ENCODE assay signal across 1 cellular context in the genomic region with DNA sequence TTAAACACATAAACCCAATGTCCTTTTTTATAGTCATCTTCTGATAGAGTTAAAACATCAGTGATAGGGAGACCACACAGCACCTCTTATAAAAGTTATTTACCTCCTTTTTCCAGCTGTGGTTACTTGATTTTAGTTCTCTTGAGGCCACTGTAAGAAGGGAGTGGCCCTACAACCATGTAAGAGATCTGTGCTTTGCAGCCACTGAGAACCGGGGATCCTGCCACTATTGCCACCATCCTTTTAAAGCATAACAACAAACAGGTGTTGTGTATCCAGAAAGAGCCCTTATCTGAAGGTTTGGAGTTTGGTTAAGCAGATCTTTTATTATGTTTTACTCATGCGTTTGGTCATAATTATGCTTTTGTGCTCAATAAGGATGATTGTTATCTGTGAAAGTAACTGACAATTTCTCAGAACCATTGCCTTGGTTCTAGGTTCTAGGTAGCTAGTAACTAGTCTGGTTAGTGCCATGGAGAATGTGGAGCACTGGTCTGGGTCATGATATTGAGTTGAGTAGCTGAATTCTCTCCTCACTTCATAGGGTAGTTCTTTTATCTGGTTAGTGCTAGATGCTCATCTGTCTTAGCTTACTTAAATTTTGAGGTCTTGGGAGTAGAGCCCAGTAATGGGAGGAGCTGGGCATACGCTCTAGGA.
A peak's percentile ranks its signal among the peaks of the same experiment; 100 is the strongest.
TF ChIP-seq lines count a peak whose summit lies in the region.

No MANE protein-coding gene starts in this region.

TF ChIP-seq in K562, 482 proteins besides CTCF, POLR2A, EP300 and RAD21:
- TF ChIP-seq, protein P1, sequence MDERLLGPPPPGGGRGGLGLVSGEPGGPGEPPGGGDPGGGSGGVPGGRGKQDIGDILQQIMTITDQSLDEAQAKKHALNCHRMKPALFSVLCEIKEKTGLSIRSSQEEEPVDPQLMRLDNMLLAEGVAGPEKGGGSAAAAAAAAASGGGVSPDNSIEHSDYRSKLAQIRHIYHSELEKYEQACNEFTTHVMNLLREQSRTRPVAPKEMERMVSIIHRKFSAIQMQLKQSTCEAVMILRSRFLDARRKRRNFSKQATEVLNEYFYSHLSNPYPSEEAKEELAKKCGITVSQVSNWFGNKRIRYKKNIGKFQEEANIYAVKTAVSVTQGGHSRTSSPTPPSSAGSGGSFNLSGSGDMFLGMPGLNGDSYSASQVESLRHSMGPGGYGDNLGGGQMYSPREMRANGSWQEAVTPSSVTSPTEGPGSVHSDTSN (CRISPR knock-in tag; IDR thresholded peaks at IDR 0.05; ENCODE audit: low read depth) = no peak
- TF ChIP-seq, protein P1 (tag; conservative IDR thresholded peaks at IDR 0.05; ENCODE audit: low read depth) = no peak
- TF ChIP-seq, protein P2, sequence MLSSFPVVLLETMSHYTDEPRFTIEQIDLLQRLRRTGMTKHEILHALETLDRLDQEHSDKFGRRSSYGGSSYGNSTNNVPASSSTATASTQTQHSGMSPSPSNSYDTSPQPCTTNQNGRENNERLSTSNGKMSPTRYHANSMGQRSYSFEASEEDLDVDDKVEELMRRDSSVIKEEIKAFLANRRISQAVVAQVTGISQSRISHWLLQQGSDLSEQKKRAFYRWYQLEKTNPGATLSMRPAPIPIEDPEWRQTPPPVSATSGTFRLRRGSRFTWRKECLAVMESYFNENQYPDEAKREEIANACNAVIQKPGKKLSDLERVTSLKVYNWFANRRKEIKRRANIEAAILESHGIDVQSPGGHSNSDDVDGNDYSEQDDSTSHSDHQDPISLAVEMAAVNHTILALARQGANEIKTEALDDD (IDR thresholded peaks at IDR 0.05) = peak; percentile 96
- TF ChIP-seq EHMT2 (IDR thresholded peaks at IDR 0.05) (no peak), CREM (IDR thresholded peaks at IDR 0.05; ENCODE audit: low read depth) (no peak), ZNF408 (CRISPR knock-in tag; IDR thresholded peaks at IDR 0.05; ENCODE audit: low read depth) (no peak), GATA2 (CRISPR knock-in tag; IDR thresholded peaks at IDR 0.05) (0 out of 2 replicates have a peak, but pooled peaks have one; percentile 11), CBX2 (IDR thresholded peaks at IDR 0.05; ENCODE audit: insufficient read depth, low read length, poor library complexity, severe bottlenecking) (no peak), FOS (IDR thresholded peaks at IDR 0.05; ENCODE audit: extremely low read depth, insufficient read length) (no peak)
- TF ChIP-seq, protein P3, sequence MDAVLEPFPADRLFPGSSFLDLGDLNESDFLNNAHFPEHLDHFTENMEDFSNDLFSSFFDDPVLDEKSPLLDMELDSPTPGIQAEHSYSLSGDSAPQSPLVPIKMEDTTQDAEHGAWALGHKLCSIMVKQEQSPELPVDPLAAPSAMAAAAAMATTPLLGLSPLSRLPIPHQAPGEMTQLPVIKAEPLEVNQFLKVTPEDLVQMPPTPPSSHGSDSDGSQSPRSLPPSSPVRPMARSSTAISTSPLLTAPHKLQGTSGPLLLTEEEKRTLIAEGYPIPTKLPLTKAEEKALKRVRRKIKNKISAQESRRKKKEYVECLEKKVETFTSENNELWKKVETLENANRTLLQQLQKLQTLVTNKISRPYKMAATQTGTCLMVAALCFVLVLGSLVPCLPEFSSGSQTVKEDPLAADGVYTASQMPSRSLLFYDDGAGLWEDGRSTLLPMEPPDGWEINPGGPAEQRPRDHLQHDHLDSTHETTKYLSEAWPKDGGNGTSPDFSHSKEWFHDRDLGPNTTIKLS (IDR thresholded peaks at IDR 0.05; ENCODE audit: borderline replicate concordance, low read depth) = peak; percentile 78; the same call in 1 of the 2 replicates
